24 cellular contexts compared by ENCODE assay signal in the genomic region with DNA sequence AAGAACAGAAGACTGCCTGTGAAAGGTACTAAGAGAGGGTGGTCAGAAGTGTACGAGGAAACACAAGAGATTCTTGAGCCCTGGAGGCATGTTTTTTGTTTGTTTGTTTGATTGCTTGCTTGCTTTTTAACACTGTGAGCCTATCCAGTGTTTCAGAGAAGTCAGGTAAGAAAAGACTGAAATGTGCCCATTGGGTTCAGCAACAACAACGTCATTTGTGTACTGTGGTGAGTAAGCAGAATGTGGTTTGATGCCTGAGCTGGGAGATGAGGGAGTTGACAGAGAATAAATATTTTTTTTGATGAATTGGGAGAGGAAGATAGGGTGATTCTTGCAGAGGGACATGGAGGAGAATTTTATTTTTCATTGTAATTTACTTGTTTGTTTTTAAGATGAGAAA.
"Had no signal": no experiment of that assay in that cellular context is flagged by ENCODE, and none has a peak within 500 bp of the region (broad histone marks: within the 10 kb centered on the region; RNA-seq: fewer than 3 reads in every experiment).

No MANE protein-coding gene starts in this region.

- DNase-seq: activated CD4-positive, alpha-beta T cell treated with anti-CD3 and anti-CD28 coated beads for 48 hours; activated CD4-positive, alpha-beta T cell treated with anti-CD3 and anti-CD28 coated beads, Interleukin-2, amount 50 U/mL, for 4 hours; activated CD4-positive, CD25-positive, alpha-beta regulatory T cell treated with anti-CD3 and anti-CD28 coated beads, Interleukin-2, amount 50 U/mL, for 72 hours; activated CD8-positive, alpha-beta memory T cell treated with anti-CD3 and anti-CD28 coated beads, Interleukin-2, amount 50 U/mL, for 48 hours; activated CD8-positive, alpha-beta T cell treated with anti-CD3 and anti-CD28 coated beads, Interleukin-2, amount 10 ng/mL, durations not matched to agents 7 days and 5 days; activated naive CD4-positive, alpha-beta T cell treated with anti-CD3 and anti-CD28 coated beads, Interleukin-2, amount 50 U/mL, for 16 hours; activated naive CD8-positive, alpha-beta T cell treated with anti-CD3 and anti-CD28 coated beads, Interleukin-2, amount 10 ng/mL, durations not matched to agents 7 days and 5 days; activated T-cell treated with anti-CD3 and anti-CD28 coated beads, Interleukin-2, amount 50 U/mL, for 1 hour; adrenal gland; aorta; MM.1S; NCI-H1048; NCI-H146; NCI-H1930; NCI-H2171; NCI-H2227 treated with DMSO at 0.1 percent for 48 hours; NCI-H510A; NCI-H526 treated with DMSO at 0.1 percent for 48 hours; NCI-H82; NK-92 treated with Interleukin-12 subunit alpha and Interleukin-12 subunit beta, amount 100 ng/mL, for 24 hours; SHP77 treated with DMSO at 0.1 percent for 48 hours; T-helper 17 cell; T-helper 9 cell had no signal

- H3K4me1 ChIP-seq: adrenal gland had no signal

- H3K36me3 ChIP-seq: adrenal gland had no signal

- H3K9me3 ChIP-seq: adrenal gland had no signal

- H3K27me3 ChIP-seq: adrenal gland had no signal

- ATAC-seq: activated CD8-positive, alpha-beta T cell treated with anti-CD3 and anti-CD28 coated beads, Interleukin-2, amount 10 ng/mL, durations not matched to agents 7 days and 5 days; T-helper 17 cell; WTC11 had no signal

- H3K4me3 ChIP-seq: adrenal gland had no signal

- H3K27ac ChIP-seq: adrenal gland had no signal
